In genomic region chr16:80191928-80192327, GRCh38 we compare ENCODE assay signal across 26 cellular contexts.
DNase-seq lines count a peak whose midpoint lies in the region; ATAC-seq, FAIRE-seq and TF ChIP-seq lines count a peak whose summit lies in the region.
"Had no signal": no experiment of that assay in that cellular context is flagged by ENCODE, and none has a peak within 500 bp of the region (broad histone marks: within the 10 kb centered on the region; RNA-seq: fewer than 3 reads in every experiment).

No MANE protein-coding gene starts in this region.

- no peak for FAIRE-seq in astrocyte (lab: Jason Lieb, UNC)
- FAIRE-seq: A549, D721Med, GM12878, GM19239 had no signal

- H3K4me3 ChIP-seq in right cardiac atrium (ENCODE audit: low read length) = no peak overlapping the region
- H3K4me3 ChIP-seq in astrocyte (ENCODE audit: insufficient read depth, low read depth, low read length) = no peak overlapping the region
- H3K4me3 ChIP-seq: A549; BLaER1 treated with 17β-estradiol and CSF1 and Interleukin-3, amounts not matched to agents 10 nM and 100 nM; GM12878; GM23248 had no signal

- H4K20me1 ChIP-seq in astrocyte (ENCODE audit: insufficient read depth, low read length) = no peaks in the 10 kb centered on the region
- H4K20me1 ChIP-seq: BLaER1 treated with 17β-estradiol and CSF1 and Interleukin-3, amounts not matched to agents 10 nM and 100 nM had no signal

- H3K9me3 ChIP-seq in right cardiac atrium (ENCODE audit: control insufficient read depth, low read length) = no peaks in the 10 kb centered on the region
- no peaks in the 10 kb centered on the region for H3K9me3 ChIP-seq in astrocyte (ENCODE audit: insufficient read depth, low read depth, low read length)
- H3K9me3 ChIP-seq: A549; BE2C; BLaER1 treated with 17β-estradiol and CSF1 and Interleukin-3, amounts not matched to agents 10 nM and 100 nM had no signal

- DNase-seq in right cardiac atrium (no peak), cardiac septum (ENCODE audit: low spot score) (no peak), astrocyte (ENCODE audit: low read depth) (peak; percentile 44), fibroblast of peridontal ligament (ENCODE audit: extremely low read depth) (peak; percentile 79), NCI-H2227 (lab: John Stamatoyannopoulos, UW; ENCODE audit: unreplicated experiment) (no peak)
- DNase-seq in activated CD4-positive, alpha-beta T cell treated with anti-CD3 and anti-CD28 coated beads, Interleukin-2, amount 10 ng/mL, durations not matched to agents 24 days and 14 days = no peak
- DNase-seq in activated CD8-positive, alpha-beta T cell treated with anti-CD3 and anti-CD28 coated beads for 36 hours = no peak
- DNase-seq: 8988T; ACHN; AML-193; BE2C; CD4-positive, alpha-beta T cell; CD8-positive, alpha-beta memory T cell; DMS 273 treated with DMSO at 0.1 percent for 48 hours; DMS79; EL; GDM1; GM23248; H9 had no signal

- no peak overlapping the region for H3K4me2 ChIP-seq in astrocyte (ENCODE audit: low read length)
- H3K4me2 ChIP-seq: A549; BLaER1 treated with 17β-estradiol and CSF1 and Interleukin-3, amounts not matched to agents 10 nM and 100 nM had no signal

- H3K4me1 ChIP-seq in right cardiac atrium (ENCODE audit: control insufficient read depth, insufficient read depth, low read length) = peaks cover 1% of the 10 kb centered on the region
- H3K4me1 ChIP-seq in astrocyte (ENCODE audit: insufficient read depth, low read length) = no peaks in the 10 kb centered on the region
- H3K4me1 ChIP-seq: BE2C; BLaER1 treated with 17β-estradiol and CSF1 and Interleukin-3, amounts not matched to agents 10 nM and 100 nM had no signal

- no peaks in the 10 kb centered on the region for H3K4me1 Mint-ChIP-seq in astrocyte (ENCODE audit: low read depth, unreplicated experiment)
- no peaks in the 10 kb centered on the region for H3K4me1 Mint-ChIP-seq in activated CD4-positive, alpha-beta T cell treated with anti-CD3 and anti-CD28 coated beads, Interleukin-2, amount 10 ng/mL, durations not matched to agents 24 days and 14 days
- no peaks in the 10 kb centered on the region for H3K4me1 Mint-ChIP-seq in activated CD8-positive, alpha-beta T cell treated with anti-CD3 and anti-CD28 coated beads for 36 hours (ENCODE audit: low read depth)
- H3K4me1 Mint-ChIP-seq: CD14-positive monocyte; CD8-positive, alpha-beta memory T cell had no signal

- H3K27ac ChIP-seq in right cardiac atrium (ENCODE audit: low read length) = no peak overlapping the region
- H3K27ac ChIP-seq in astrocyte (ENCODE audit: low read depth, low read length) = no peak overlapping the region
- H3K27ac ChIP-seq: A549; BLaER1 treated with 17β-estradiol and CSF1 and Interleukin-3, amounts not matched to agents 10 nM and 100 nM; GM23248 had no signal

- CTCF ChIA-PET in activated CD8-positive, alpha-beta T cell treated with anti-CD3 and anti-CD28 coated beads for 36 hours (lab: Charles Lee) = no interaction called here

- H3K36me3 Mint-ChIP-seq in astrocyte (ENCODE audit: low read depth, unreplicated experiment) = no peaks in the 10 kb centered on the region
- H3K36me3 Mint-ChIP-seq in activated CD4-positive, alpha-beta T cell treated with anti-CD3 and anti-CD28 coated beads, Interleukin-2, amount 10 ng/mL, durations not matched to agents 24 days and 14 days (ENCODE audit: low read depth) = no peaks in the 10 kb centered on the region
- H3K36me3 Mint-ChIP-seq in activated CD8-positive, alpha-beta T cell treated with anti-CD3 and anti-CD28 coated beads for 36 hours (ENCODE audit: low read depth) = no peaks in the 10 kb centered on the region
- H3K36me3 Mint-ChIP-seq: CD14-positive monocyte; CD8-positive, alpha-beta memory T cell had no signal

- H3K27me3 ChIP-seq in right cardiac atrium (ENCODE audit: control insufficient read depth, insufficient read depth) = no peaks in the 10 kb centered on the region
- no peaks in the 10 kb centered on the region for H3K27me3 ChIP-seq in astrocyte (ENCODE audit: insufficient read depth, low read length)
- H3K27me3 ChIP-seq: BE2C; BLaER1 treated with 17β-estradiol and CSF1 and Interleukin-3, amounts not matched to agents 10 nM and 100 nM had no signal

- TF ChIP-seq CTCF in astrocyte (IDR thresholded peaks at IDR 0.05; ENCODE audit: insufficient read depth, low read depth, low read length) = no peak
- TF ChIP-seq CTCF in activated CD8-positive, alpha-beta T cell treated with anti-CD3 and anti-CD28 coated beads for 36 hours (IDR thresholded peaks at IDR 0.05) = no peak

- no peaks in the 10 kb centered on the region for H3K79me2 ChIP-seq in astrocyte (ENCODE audit: insufficient read depth, low read length)

- H3K27me3 Mint-ChIP-seq in astrocyte (ENCODE audit: low read depth, unreplicated experiment) = no peaks in the 10 kb centered on the region
- no peaks in the 10 kb centered on the region for H3K27me3 Mint-ChIP-seq in activated CD4-positive, alpha-beta T cell treated with anti-CD3 and anti-CD28 coated beads, Interleukin-2, amount 10 ng/mL, durations not matched to agents 24 days and 14 days
- H3K27me3 Mint-ChIP-seq in activated CD8-positive, alpha-beta T cell treated with anti-CD3 and anti-CD28 coated beads for 36 hours = peaks cover 5% of the 10 kb centered on the region

- H2AFZ ChIP-seq in astrocyte (ENCODE audit: low read depth, low read length) = no peak overlapping the region
- H2AFZ ChIP-seq: GM23248 had no signal

- H3K4me3 Mint-ChIP-seq in astrocyte (ENCODE audit: unreplicated experiment) = no peak overlapping the region
- no peak overlapping the region for H3K4me3 Mint-ChIP-seq in activated CD4-positive, alpha-beta T cell treated with anti-CD3 and anti-CD28 coated beads, Interleukin-2, amount 10 ng/mL, durations not matched to agents 24 days and 14 days
- H3K4me3 Mint-ChIP-seq in activated CD8-positive, alpha-beta T cell treated with anti-CD3 and anti-CD28 coated beads for 36 hours = no peak overlapping the region
- H3K4me3 Mint-ChIP-seq: CD14-positive monocyte; CD4-positive, alpha-beta T cell; CD8-positive, alpha-beta memory T cell; H9 had no signal

- POLR2A ChIA-PET in activated CD8-positive, alpha-beta T cell treated with anti-CD3 and anti-CD28 coated beads for 36 hours (lab: Charles Lee) = no interaction called here

- H3K36me3 ChIP-seq in astrocyte (ENCODE audit: insufficient read depth, low read length) = no peaks in the 10 kb centered on the region
- H3K36me3 ChIP-seq: BE2C; BLaER1 treated with 17β-estradiol and CSF1 and Interleukin-3, amounts not matched to agents 10 nM and 100 nM had no signal

- no peaks in the 10 kb centered on the region for H3K9me3 Mint-ChIP-seq in astrocyte (ENCODE audit: unreplicated experiment)
- H3K9me3 Mint-ChIP-seq in activated CD4-positive, alpha-beta T cell treated with anti-CD3 and anti-CD28 coated beads, Interleukin-2, amount 10 ng/mL, durations not matched to agents 24 days and 14 days = no peaks in the 10 kb centered on the region
- H3K9me3 Mint-ChIP-seq in activated CD8-positive, alpha-beta T cell treated with anti-CD3 and anti-CD28 coated beads for 36 hours = no peaks in the 10 kb centered on the region
- H3K9me3 Mint-ChIP-seq: CD4-positive, alpha-beta T cell; H9 had no signal

- peak; percentile 40 to 62 for ATAC-seq in right cardiac atrium
- no peak for ATAC-seq in activated CD8-positive, alpha-beta T cell treated with anti-CD3 and anti-CD28 coated beads for 36 hours
- ATAC-seq: A549, GM12878, HCT116 had no signal

- no peak overlapping the region for H3K9ac ChIP-seq in astrocyte (ENCODE audit: low read length)
- H3K9ac ChIP-seq: BLaER1 treated with 17β-estradiol and CSF1 and Interleukin-3, amounts not matched to agents 10 nM and 100 nM; GM23248 had no signal

- intact Hi-C loops in right cardiac atrium (cut with DNase I) = no loop called here
- intact Hi-C loops in cardiac septum (cut with DNase I) = no loop called here
- intact Hi-C loops in activated CD4-positive, alpha-beta T cell treated with anti-CD3 and anti-CD28 coated beads, Interleukin-2, amount 10 ng/mL, durations not matched to agents 24 days and 14 days (cut with micrococcal nuclease) = no loop called here
- intact Hi-C loops in activated CD8-positive, alpha-beta T cell treated with anti-CD3 and anti-CD28 coated beads for 36 hours (cut with micrococcal nuclease) = no loop called here

- H3K27ac Mint-ChIP-seq in astrocyte (ENCODE audit: unreplicated experiment) = no peak overlapping the region
- no peak overlapping the region for H3K27ac Mint-ChIP-seq in activated CD4-positive, alpha-beta T cell treated with anti-CD3 and anti-CD28 coated beads, Interleukin-2, amount 10 ng/mL, durations not matched to agents 24 days and 14 days
- no peak overlapping the region for H3K27ac Mint-ChIP-seq in activated CD8-positive, alpha-beta T cell treated with anti-CD3 and anti-CD28 coated beads for 36 hours
- H3K27ac Mint-ChIP-seq: CD14-positive monocyte; CD4-positive, alpha-beta T cell; CD8-positive, alpha-beta memory T cell had no signal

- WGBS in right cardiac atrium = 66% methylated on average over 3 of the region's 3 CpGs

Comparison
In these comparisons a context has a peak if more than half of its experiments do, and no peak if none do; other contexts are left out.
1. DNase-seq: peak in astrocyte (single experiment) and fibroblast of peridontal ligament (single experiment); none in right cardiac atrium (0 of 3), cardiac septum (single experiment), NCI-H2227 (single experiment), activated CD4-positive, alpha-beta T cell treated with anti-CD3 and anti-CD28 coated beads, Interleukin-2, amount 10 ng/mL, durations not matched to agents 24 days and 14 days (single experiment) and activated CD8-positive, alpha-beta T cell treated with anti-CD3 and anti-CD28 coated beads for 36 hours (single experiment).